ENCODE assay signal across 25 cellular contexts in the genomic region with DNA sequence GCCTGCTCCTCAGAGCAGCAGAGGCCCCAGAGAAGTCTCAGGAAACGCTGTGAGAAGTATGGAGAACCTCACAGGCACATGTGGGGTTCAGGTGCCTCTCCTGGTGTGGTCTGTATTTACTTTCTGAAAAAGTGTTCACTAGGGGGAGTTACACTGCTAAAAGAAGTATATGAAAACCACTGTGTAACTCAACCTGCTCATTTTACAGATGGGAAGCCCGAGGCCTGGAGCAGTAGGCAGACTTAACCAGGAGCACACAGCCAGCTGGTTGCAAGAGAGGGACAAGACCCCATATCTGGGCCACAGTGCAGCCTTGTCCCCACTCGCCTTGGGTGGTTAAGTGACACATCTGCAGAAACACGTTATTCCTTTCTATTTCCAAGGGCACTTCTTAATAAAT.
A peak's percentile ranks its signal among the peaks of the same experiment; 100 is the strongest.
DNase-seq lines count a peak whose midpoint lies in the region; ATAC-seq, FAIRE-seq and TF ChIP-seq lines count a peak whose summit lies in the region.
"Had no signal": no experiment of that assay in that cellular context is flagged by ENCODE, and none has a peak within 500 bp of the region (broad histone marks: within the 10 kb centered on the region; RNA-seq: fewer than 3 reads in every experiment).

No MANE protein-coding gene starts in this region.

- no peaks in the 10 kb centered on the region for H3K9me3 Mint-ChIP-seq in chondrocyte (ENCODE audit: low read depth)
- H3K9me3 Mint-ChIP-seq: CD8-positive, alpha-beta memory T cell had no signal

- H3K27me3 Mint-ChIP-seq in chondrocyte (ENCODE audit: low read depth): no peaks in the 10 kb centered on the region
- H3K27me3 Mint-ChIP-seq: CD8-positive, alpha-beta memory T cell; T-helper 17 cell had no signal

- H3K4me2 ChIP-seq in HepG2 (ENCODE audit: low read depth, low read length) (no peak overlapping the region), OCI-LY1 (ENCODE audit: low read length) (no peak overlapping the region)

- no peaks in the 10 kb centered on the region for H3K9me2 ChIP-seq in OCI-LY1 (ENCODE audit: low read depth, low read length)

- H3K79me2 ChIP-seq in HepG2 (ENCODE audit: insufficient read depth, low read length) (no peaks in the 10 kb centered on the region), OCI-LY1 (ENCODE audit: insufficient read depth, low read length) (no peaks in the 10 kb centered on the region)

- POLR2A ChIA-PET in HepG2 (lab: Yijun Ruan, JAX): no interaction called here

- FAIRE-seq in HepG2 (lab: Jason Lieb, UNC): no peak
- FAIRE-seq: HTR-8/SVneo had no signal

- TF ChIP-seq CTCF in HepG2 (CRISPR knock-in tag; IDR thresholded peaks at IDR 0.05) (no peak), right lobe of liver (IDR thresholded peaks at IDR 0.05) (no peak), OCI-LY1 (IDR thresholded peaks at IDR 0.05; ENCODE audit: low read length) (peak; percentile 15; the same call in 1 of the 2 replicates), chondrocyte (IDR thresholded peaks at IDR 0.05) (peak; percentile 17)

- H3K4me1 ChIP-seq in HepG2 (ENCODE audit: insufficient read depth, low read length) (peaks cover 11% of the 10 kb centered on the region; the same call in 1 of the 2 replicates), right lobe of liver (peaks cover 0 to 4% (median 0%) of the 10 kb centered on the region in 4 donors), OCI-LY1 (ENCODE audit: insufficient read depth, low read length, severe bottlenecking) (no peaks in the 10 kb centered on the region)
- H3K4me1 ChIP-seq: Peyer's patch had no signal

- 98% methylated on average over 4 of the region's 4 CpGs for WGBS in HepG2 (ENCODE audit: low lambda C conversion rate)
- WGBS in right lobe of liver (ENCODE audit: insufficient coverage, low coverage, low lambda C conversion rate, missing lambda C conversion rate): 75% methylated on average over 4 of the region's 4 CpGs

- H3K4me1 Mint-ChIP-seq in chondrocyte (ENCODE audit: low read depth): peaks cover 24% of the 10 kb centered on the region
- H3K4me1 Mint-ChIP-seq: CD8-positive, alpha-beta memory T cell had no signal

- TF ChIP-seq POLR2A in HepG2 (IDR thresholded peaks at IDR 0.05; ENCODE audit: insufficient read depth in 1 of 2, low read depth in 2 of 2, low read length in 2 of 2): no peak
- TF ChIP-seq POLR2A in right lobe of liver (IDR thresholded peaks at IDR 0.05): no peak

- in situ Hi-C loops in HepG2 (cut with HindIII; ENCODE audit: extremely low pct_ligation_motif_present, low pct_unique_long_range_greater_than_20kb): no loop called here

- H2AFZ ChIP-seq in HepG2 (ENCODE audit: low read length) (no peak overlapping the region), OCI-LY1 (ENCODE audit: low read length) (no peak overlapping the region)

- no TSS peak for BruUV-seq in HepG2 (replicated peaks; lab: Mats Ljungman, UMichigan)

- no peak for ATAC-seq in HepG2
- ATAC-seq in right lobe of liver: no peak
- no peak for ATAC-seq in GM21619 (IDR thresholded peaks at IDR 0.05; ENCODE audit: unreplicated experiment)
- ATAC-seq in HG03469 (IDR thresholded peaks at IDR 0.05; ENCODE audit: unreplicated experiment): no peak
- ATAC-seq: Right ventricle myocardium inferior, T-helper 17 cell had no signal

- H4K20me1 ChIP-seq in HepG2 (ENCODE audit: insufficient read depth, low read length): no peaks in the 10 kb centered on the region
- H4K20me1 ChIP-seq in OCI-LY1 (ENCODE audit: insufficient read depth, low read length): no peaks in the 10 kb centered on the region

- DNase-seq in HepG2 (ENCODE audit: low spot score): no peak
- DNase-seq in right lobe of liver: no peak
- no peak for DNase-seq in chondrocyte (ENCODE audit: low spot score)
- DNase-seq in NK-92 (lab: John Stamatoyannopoulos, UW; ENCODE audit: unreplicated experiment): no peak
- DNase-seq: AML-193; Calu3; CD8-positive, alpha-beta memory T cell; DMS153; H7; IMR-90; NCI-H1694; NCI-H2081 treated with DMSO at 0.1 percent for 48 hours; NCI-H2171 treated with DMSO at 0.1 percent for 48 hours; NCI-H446; NCI-H526; NK-92 treated with Interleukin-12 subunit alpha and Interleukin-12 subunit beta, amount 100 ng/mL, for 24 hours; Peyer's patch; T-helper 17 cell had no signal

- H3F3A ChIP-seq in OCI-LY1 (ENCODE audit: insufficient read depth, low read length): no peaks in the 10 kb centered on the region

- peak overlapping the region; percentile 35 for H3K27ac Mint-ChIP-seq in chondrocyte (ENCODE audit: unreplicated experiment)
- H3K27ac Mint-ChIP-seq: T-helper 17 cell had no signal

- CTCF ChIA-PET in HepG2 (lab: Yijun Ruan, JAX; ENCODE audit: low intra/inter-chr PET ratio, low total read pairs): no interaction called here

- no peak overlapping the region for H3K4me3 Mint-ChIP-seq in chondrocyte (ENCODE audit: unreplicated experiment)
- H3K4me3 Mint-ChIP-seq: CD8-positive, alpha-beta memory T cell; T-helper 17 cell had no signal

- peaks cover 45% of the 10 kb centered on the region for H3K36me3 Mint-ChIP-seq in chondrocyte (ENCODE audit: low read depth)

- H3K27ac ChIP-seq in HepG2 (ENCODE audit: extremely low read length, insufficient read depth, low read length) (no peak overlapping the region), right lobe of liver (no peak overlapping the region), OCI-LY1 (ENCODE audit: low read depth, low read length, poor library complexity, severe bottlenecking) (no peak overlapping the region)
- H3K27ac ChIP-seq: C4-2B, Peyer's patch, SJSA1 had no signal

- no peak overlapping the region for H3K4me3 ChIP-seq in HepG2 (replicated peaks in 1 of 3; ENCODE audit: insufficient read depth in 1 of 3, low read depth in 2 of 3, low read length in 3 of 3)
- H3K4me3 ChIP-seq in right lobe of liver: no peak overlapping the region
- no peak overlapping the region for H3K4me3 ChIP-seq in OCI-LY1 (ENCODE audit: low read depth, low read length, poor library complexity, severe bottlenecking)
- H3K4me3 ChIP-seq: Peyer's patch, SJSA1 had no signal

- intact Hi-C loops in HepG2 (cut with micrococcal nuclease; ENCODE audit: unreplicated experiment) (loop anchor here (10.0 kb wide), 1 partner anchor 72 kb away; no protein-coding TSS in a partner anchor), right lobe of liver (cut with DNase I) (no loop called here)

- TF ChIP-seq RAD21 in HepG2 (CRISPR knock-in tag; IDR thresholded peaks at IDR 0.05): no peak

- H3K36me3 ChIP-seq in HepG2 (replicated peaks in 1 of 2; ENCODE audit: control insufficient read depth in 1 of 2, insufficient read depth in 2 of 2, low read length in 2 of 2) (no peaks in the 10 kb centered on the region; a peak in 1 of 5 replicates), right lobe of liver (no peaks in the 10 kb centered on the region), OCI-LY1 (ENCODE audit: insufficient read depth, low read length) (no peaks in the 10 kb centered on the region)

- H3K9ac ChIP-seq in HepG2 (ENCODE audit: insufficient read depth, low read depth, low read length) (no peak overlapping the region), OCI-LY1 (ENCODE audit: low read length) (no peak overlapping the region)

- no peaks in the 10 kb centered on the region for H3K27me3 ChIP-seq in HepG2 (ENCODE audit: control insufficient read depth in 1 of 2, insufficient read depth in 2 of 2, low read length in 2 of 2)
- H3K27me3 ChIP-seq in right lobe of liver: no peaks in the 10 kb centered on the region
- no peaks in the 10 kb centered on the region for H3K27me3 ChIP-seq in OCI-LY1 (ENCODE audit: insufficient read depth, low read length)
- H3K27me3 ChIP-seq: Peyer's patch, SJSA1 had no signal

- no peak for TF ChIP-seq EP300 in HepG2 (IDR thresholded peaks at IDR 0.05; ENCODE audit: low read depth in 2 of 2, low read length in 2 of 2)
- TF ChIP-seq EP300 in HepG2 (CRISPR knock-in tag; IDR thresholded peaks at IDR 0.05; ENCODE audit: borderline replicate concordance): no peak

- no peaks in the 10 kb centered on the region for H3K9me3 ChIP-seq in HepG2 (ENCODE audit: low read length)
- no peaks in the 10 kb centered on the region for H3K9me3 ChIP-seq in right lobe of liver
- H3K9me3 ChIP-seq in OCI-LY1 (ENCODE audit: low read length): no peaks in the 10 kb centered on the region
- H3K9me3 ChIP-seq: Peyer's patch, SJSA1 had no signal

TF ChIP-seq in HepG2, 621 proteins besides CTCF, POLR2A, EP300 and RAD21:
- TF ChIP-seq ZNF792 (CRISPR knock-in tag; IDR thresholded peaks at IDR 0.05): no peak
- peak; percentile 87 for TF ChIP-seq ZNF629 (CRISPR knock-in tag; conservative IDR thresholded peaks at IDR 0.05)
- TF ChIP-seq STAG1 (CRISPR knock-in tag; IDR thresholded peaks at IDR 0.05): peak; percentile 12; the same call in 1 of the 2 replicates

Comparison
In these comparisons a context has a peak if more than half of its experiments do, and no peak if none do; other contexts are left out.
1. CTCF ChIP-seq: peak in OCI-LY1 (single experiment) and chondrocyte (single experiment); none in HepG2 (single experiment) and right lobe of liver (0 of 4).